ENCODE assay signal across 9 cellular contexts in the genomic region with DNA sequence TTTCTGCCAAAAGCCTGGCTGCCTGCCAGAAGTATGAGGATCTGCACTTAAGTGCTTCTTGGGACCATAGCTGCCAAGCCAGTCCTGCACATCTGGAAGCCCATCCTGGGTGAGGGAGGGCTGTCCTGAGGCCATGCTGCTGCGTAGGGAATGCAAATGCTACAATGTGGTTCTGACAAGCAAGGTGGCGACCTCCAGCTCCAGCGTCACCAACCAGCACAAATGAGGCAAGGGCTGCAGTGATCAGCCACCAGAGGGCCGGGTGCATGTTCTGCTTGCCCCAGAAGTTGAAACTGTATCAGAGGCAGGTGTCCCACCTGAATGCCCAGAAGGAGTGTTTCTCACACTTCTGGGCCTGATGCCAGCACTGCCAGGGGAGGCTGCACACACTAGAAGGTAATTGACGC.
DNase-seq lines count a peak whose midpoint lies in the region; ATAC-seq and TF ChIP-seq lines count a peak whose summit lies in the region.
"Had no signal": no experiment of that assay in that cellular context is flagged by ENCODE, and none has a peak within 500 bp of the region (broad histone marks: within the 10 kb centered on the region; RNA-seq: fewer than 3 reads in every experiment).

No MANE protein-coding gene starts in this region.

- H3K36me3 ChIP-seq in WERI-Rb-1: no peaks in the 10 kb centered on the region
- H3K36me3 ChIP-seq: HAP-1 had no signal

- peak overlapping the region; percentile 90 for H3K27ac ChIP-seq in WERI-Rb-1

- no peaks in the 10 kb centered on the region for H3K9me3 ChIP-seq in WERI-Rb-1 (ENCODE audit: severe bottlenecking)
- H3K9me3 ChIP-seq: HAP-1 had no signal

- H3K27me3 ChIP-seq in WERI-Rb-1 (ENCODE audit: insufficient read depth, low read depth, severe bottlenecking): no peaks in the 10 kb centered on the region

- peak; percentile 70 for TF ChIP-seq CTCF in WERI-Rb-1 (IDR thresholded peaks at IDR 0.05; ENCODE audit: low read depth, low read length)

- peak; percentile 42 for DNase-seq in DMS153 treated with DMSO at 0.1 percent for 48 hours (lab: John Stamatoyannopoulos, UW; ENCODE audit: unreplicated experiment)
- peak; percentile 32 for DNase-seq in HT-29 (ENCODE audit: low spot score)
- DNase-seq in WERI-Rb-1: peak; percentile 64
- peak; percentile 14 for DNase-seq in stimulated activated naive CD8-positive, alpha-beta T cell treated with anti-CD3 and anti-CD28 coated beads, Interleukin-15, Interleukin-2, amounts not matched to agents 100 U/mL and 50 U/mL, for 24 hours
- no peak for DNase-seq in inferior parietal cortex (ENCODE audit: extremely low spot score)
- DNase-seq in hippocampal formation (lab: John Stamatoyannopoulos, UW): no peak

- ATAC-seq in GM19395 (IDR thresholded peaks at IDR 0.05; ENCODE audit: unreplicated experiment) (peak; percentile 55), GM19035 (IDR thresholded peaks at IDR 0.05; ENCODE audit: unreplicated experiment) (no peak)
- peak; percentile 57 for ATAC-seq in stimulated activated naive CD8-positive, alpha-beta T cell treated with anti-CD3 and anti-CD28 coated beads, Interleukin-15, Interleukin-2, amounts not matched to agents 100 U/mL and 50 U/mL, for 24 hours

- H3K4me3 ChIP-seq in WERI-Rb-1 (ENCODE audit: low read depth, low read length): no peak overlapping the region
- H3K4me3 ChIP-seq: HAP-1 had no signal

Comparison
In these comparisons a context has a peak if more than half of its experiments do, and no peak if none do; other contexts are left out.
1. DNase-seq: peak in DMS153 treated with DMSO at 0.1 percent for 48 hours (single experiment), HT-29 (single experiment), WERI-Rb-1 (single experiment) and stimulated activated naive CD8-positive, alpha-beta T cell treated with anti-CD3 and anti-CD28 coated beads, Interleukin-15, Interleukin-2, amounts not matched to agents 100 U/mL and 50 U/mL, for 24 hours (single experiment); none in inferior parietal cortex (single experiment) and hippocampal formation (0 of 2).